Comparison of ENCODE assay signal across 21 cellular contexts in the genomic region with DNA sequence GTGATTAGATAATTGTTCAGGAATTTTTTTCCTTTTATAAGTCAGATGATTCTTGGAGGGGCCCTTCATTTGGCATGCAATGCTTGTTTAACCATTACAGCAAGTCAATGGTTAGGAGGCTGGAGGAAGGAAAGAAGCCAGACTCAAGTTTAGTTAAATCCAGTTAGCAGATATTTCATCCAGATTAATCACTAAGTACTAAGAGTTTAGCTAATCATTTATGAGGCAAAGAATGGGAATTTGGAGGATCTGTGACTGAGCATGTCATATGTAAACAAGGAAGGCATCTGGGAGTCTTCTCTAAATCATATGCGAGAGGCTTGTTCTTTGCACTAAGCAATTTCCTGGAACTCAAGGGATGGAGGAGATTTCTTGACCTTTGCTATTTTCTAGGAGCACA.
"Had no signal": no experiment of that assay in that cellular context is flagged by ENCODE, and none has a peak within 500 bp of the region (broad histone marks: within the 10 kb centered on the region; RNA-seq: fewer than 3 reads in every experiment).

No MANE protein-coding gene starts in this region.

- H3K9me3 ChIP-seq: esophagus squamous epithelium, lower lobe of right lung, uterus had no signal

- H3K36me3 ChIP-seq: breast epithelium, esophagus squamous epithelium, lower lobe of right lung, thoracic aorta, uterus had no signal

- H3K27me3 ChIP-seq: breast epithelium, esophagus squamous epithelium, uterus had no signal

- DNase-seq: activated CD4-positive, alpha-beta T cell treated with anti-CD3 and anti-CD28 coated beads, Interleukin-2, amount 50 U/mL, for 1 hour; activated CD8-positive, alpha-beta T cell treated with anti-CD3 and anti-CD28 coated beads for 36 hours; activated gamma-delta T cell treated with Interleukin-2 at 50 U/mL for 16 hours; activated naive CD4-positive, alpha-beta T cell treated with anti-CD3 and anti-CD28 coated beads, Interleukin-2, amount 50 U/mL, for 16 hours; activated T-cell treated with anti-CD3 and anti-CD28 coated beads, Interleukin-2, amount 50 U/mL, for 4 hours; central memory CD4-positive, alpha-beta T cell; esophagus squamous epithelium; foreskin melanocyte; islet precursor cell; lower lobe of right lung; mesendoderm; retina; stimulated activated CD4-positive, alpha-beta T cell treated with anti-CD3 and anti-CD28 coated beads, Interleukin-12 subunit alpha, Interleukin-12 subunit beta, amount 100 ng/mL, for 4 hours; stimulated activated CD4-positive, alpha-beta T cell treated with anti-CD3 and anti-CD28 coated beads, Interleukin-4, amount 100 ng/mL, for 1 hour; stimulated activated naive CD8-positive, alpha-beta T cell treated with anti-CD3 and anti-CD28 coated beads, Interleukin-15, Interleukin-2, amounts not matched to agents 100 U/mL and 50 U/mL, for 24 hours; T-helper 17 cell; trophoblast cell; uterus had no signal

- H3K4me3 ChIP-seq: breast epithelium, esophagus squamous epithelium, lower lobe of right lung, skin epidermis, thoracic aorta, uterus had no signal

- H3K4me1 ChIP-seq: breast epithelium, esophagus squamous epithelium, lower lobe of right lung, uterus had no signal

- H3K27ac ChIP-seq: breast epithelium, esophagus squamous epithelium, lower lobe of right lung, skin epidermis, thoracic aorta, uterus had no signal
